In genomic region chr12:57216931-57217871, GRCh38 we compare ENCODE assay signal across 8 cellular contexts. TPM values are rescaled to one million over a fixed set of nuclear protein-coding genes. Genes with fewer than 3 reads are reported as not detected.
DNase-seq lines count a peak whose midpoint lies in the region; ATAC-seq, FAIRE-seq and TF ChIP-seq lines count a peak whose summit lies in the region.

No MANE protein-coding gene starts in this region.

- H3K4me3 Mint-ChIP-seq in mesothelial cell of epicardium: peak overlapping the region; percentile 81

- intact Hi-C loops in ascending aorta (cut with DNase I): no loop called here

- H3K27me3 ChIP-seq in DOHH2 (ENCODE audit: control insufficient read depth, low read length) (no peaks in the 10 kb centered on the region), ascending aorta (no peaks in the 10 kb centered on the region)

- no peaks in the 10 kb centered on the region for H3K9me2 ChIP-seq in DOHH2 (replicated peaks; ENCODE audit: control insufficient read depth, low read length)

- no peak for TF ChIP-seq CTCF in DOHH2 (IDR thresholded peaks at IDR 0.05; ENCODE audit: low read depth, low read length, poor library complexity, severe bottlenecking)
- TF ChIP-seq CTCF in ascending aorta (IDR thresholded peaks at IDR 0.05): peak in 1 of 3 experiments; percentile 2
- no peak for TF ChIP-seq CTCF in mesothelial cell of epicardium (IDR thresholded peaks at IDR 0.05; ENCODE audit: unreplicated experiment)

- H3K36me3 Mint-ChIP-seq in mesothelial cell of epicardium: no peaks in the 10 kb centered on the region

- H3K4me1 Mint-ChIP-seq in mesothelial cell of epicardium: peaks cover 71% of the 10 kb centered on the region

- peak overlapping the region; percentile 96 for H3K4me3 ChIP-seq in DOHH2 (ENCODE audit: low read length)
- peak overlapping the region; percentile 48 for H3K4me3 ChIP-seq in Jurkat, Clone E6-1 (ENCODE audit: low read length)
- H3K4me3 ChIP-seq in ascending aorta: peak overlapping the region; percentile 61 to 70

- H3F3A ChIP-seq in DOHH2 (ENCODE audit: control insufficient read depth, insufficient read depth): peaks cover 14% of the 10 kb centered on the region

- no peak for ATAC-seq in HG03460 (IDR thresholded peaks at IDR 0.05; ENCODE audit: unreplicated experiment)
- no peak for ATAC-seq in HG02588 (IDR thresholded peaks at IDR 0.05; ENCODE audit: unreplicated experiment)

- H3K27ac Mint-ChIP-seq in mesothelial cell of epicardium: peak overlapping the region; percentile 75

- H3K4me1 ChIP-seq in DOHH2 (ENCODE audit: control insufficient read depth, low read length): peaks cover 82% of the 10 kb centered on the region
- H3K4me1 ChIP-seq in ascending aorta: peaks cover 13 to 35% of the 10 kb centered on the region in 2 donors

- H3K9me3 ChIP-seq in DOHH2 (ENCODE audit: control insufficient read depth, insufficient read depth, low read length): no peaks in the 10 kb centered on the region
- no peaks in the 10 kb centered on the region for H3K9me3 ChIP-seq in ascending aorta

- DNase-seq in Jurkat, Clone E6-1 (ENCODE audit: low read depth, low spot score): no peak
- no peak for DNase-seq in ascending aorta (ENCODE audit: low spot score in 2 of 2)
- DNase-seq in mesothelial cell of epicardium (ENCODE audit: low spot score in 2 of 2, unreplicated experiment in 2 of 2): no peak
- no peak for DNase-seq in SKM-1 (lab: John Stamatoyannopoulos, UW; ENCODE audit: unreplicated experiment)
- DNase-seq in GM12892 (ENCODE audit: insufficient read length): no peak

- H3K36me3 ChIP-seq in DOHH2 (ENCODE audit: control insufficient read depth, low read length): peaks cover 11% of the 10 kb centered on the region
- H3K36me3 ChIP-seq in ascending aorta: peaks cover 3 to 5% of the 10 kb centered on the region in 2 donors

- H3K27ac ChIP-seq in DOHH2 (ENCODE audit: low read depth, low read length): peak overlapping the region; percentile 51
- H3K27ac ChIP-seq in ascending aorta: no peak overlapping the region

- peak overlapping the region; percentile 100 for H3K4me2 ChIP-seq in DOHH2 (ENCODE audit: low read length)

- H3K79me2 ChIP-seq in DOHH2 (ENCODE audit: control insufficient read depth, low read length): peaks cover 49% of the 10 kb centered on the region

- no peak for FAIRE-seq in GM12892 (lab: Jason Lieb, UNC)

- H3K9me3 Mint-ChIP-seq in mesothelial cell of epicardium: no peaks in the 10 kb centered on the region

- peaks cover 74% of the 10 kb centered on the region for H3K27me3 Mint-ChIP-seq in mesothelial cell of epicardium (ENCODE audit: low read depth)

- peaks cover 5% of the 10 kb centered on the region; the same call in 1 of the 2 replicates for H4K20me1 ChIP-seq in DOHH2 (ENCODE audit: control insufficient read depth, insufficient read depth, low read depth, low read length)

- no peak for TF ChIP-seq POLR2A in GM12892 (IDR thresholded peaks at IDR 0.05; ENCODE audit: low read depth, low read length)

RNA-seq across cellular contexts. Expression of gene NXPH4, which starts 0.6 kb away (rescaled TPM):
- polyA plus RNA-seq in Jurkat, Clone E6-1 (2012; ENCODE audit: insufficient read depth, insufficient read length): 6.3 TPM
- total RNA-seq in ascending aorta (not detected), mesothelial cell of epicardium (3.3 to 3.8 TPM (median 3.6 TPM) in 3 replicates)
- not detected for polyA plus RNA-seq in GM12892 (2012; ENCODE audit: missing spikeins)

RNA-seq across cellular contexts. Expression of gene SHMT2, which starts 12.3 kb away (rescaled TPM):
- polyA plus RNA-seq in Jurkat, Clone E6-1 (2012; ENCODE audit: insufficient read depth, insufficient read length): 205 TPM
- total RNA-seq in ascending aorta: 136 TPM
- 78.7 to 83.7 TPM (median 78.8 TPM) in 3 replicates for total RNA-seq in mesothelial cell of epicardium
- 151 TPM for polyA plus RNA-seq in GM12892 (2012; ENCODE audit: missing spikeins)

RNA-seq across cellular contexts. Expression of gene STAC3, which starts 33.8 kb away (rescaled TPM):
- polyA plus RNA-seq in Jurkat, Clone E6-1 (2012; ENCODE audit: insufficient read depth, insufficient read length): 9.1 TPM
- not detected for total RNA-seq in ascending aorta
- 9.8 to 11.3 TPM (median 10.6 TPM) in 3 replicates for total RNA-seq in mesothelial cell of epicardium
- polyA plus RNA-seq in GM12892 (2012; ENCODE audit: missing spikeins): 4.4 TPM
